ENCODE assay signal across 8 cellular contexts in the genomic region with DNA sequence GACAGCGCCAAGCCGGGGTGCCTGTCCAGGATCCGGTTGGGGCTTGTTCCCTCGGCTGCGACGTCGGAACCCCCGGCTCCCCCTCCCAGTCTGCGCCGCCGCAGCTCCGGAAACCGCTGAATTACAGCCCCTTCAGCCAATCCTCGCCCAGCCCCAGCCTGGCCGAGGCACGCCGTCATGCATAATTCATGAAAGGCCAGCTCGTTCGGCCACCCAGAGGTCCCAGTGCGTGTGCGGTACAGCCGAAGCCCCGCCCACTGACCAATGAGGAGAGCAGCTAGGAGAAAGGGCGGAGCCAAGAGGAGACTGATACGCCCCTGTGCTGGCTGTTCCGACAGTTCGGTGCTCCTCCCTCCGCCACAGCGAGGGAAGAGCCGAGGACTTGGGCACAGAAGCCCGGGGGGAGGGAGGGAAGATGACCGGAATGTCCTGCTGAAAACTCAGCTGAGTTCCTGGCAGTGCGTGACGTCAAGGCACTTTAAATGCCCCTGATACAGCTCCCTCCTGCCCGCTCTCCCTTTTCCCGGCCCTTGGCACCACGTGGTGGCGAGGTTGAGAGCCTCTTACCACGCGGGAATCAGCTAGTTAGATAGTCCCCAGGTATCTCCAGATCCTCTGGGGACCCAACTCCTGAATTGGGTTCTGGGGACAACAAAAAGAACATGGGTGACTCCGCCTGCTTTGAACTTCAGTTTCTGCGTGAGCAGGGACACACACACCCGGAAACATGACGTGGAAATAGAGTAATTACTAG. TPM values are rescaled to one million over a fixed set of nuclear protein-coding genes. Genes with fewer than 3 reads are reported as not detected.
DNase-seq lines count a peak whose midpoint lies in the region; ATAC-seq and TF ChIP-seq lines count a peak whose summit lies in the region.

STAT3 (minus strand) TSS at position 62 of the 754 bp plus-strand sequence. CDS start 39,926 bp downstream, outside the sequence.

- H3F3A ChIP-seq in SK-N-SH (replicated peaks; ENCODE audit: insufficient read depth) = peaks cover 4% of the 10 kb centered on the region

- TF ChIP-seq POLR2A in NB4 (IDR thresholded peaks at IDR 0.05; ENCODE audit: extremely low read depth, insufficient read length) (peak; percentile 31), gastroesophageal sphincter (IDR thresholded peaks at IDR 0.05) (peak; percentile 93 to 95)

- DNase-seq in GM04503 (ENCODE audit: low read depth) = peak; percentile 99
- peak; percentile 100 for DNase-seq in HFFc6
- peak; percentile 99 for DNase-seq in NB4 (ENCODE audit: low read depth)
- DNase-seq in SK-N-SH = peak; percentile 97
- peak; percentile 100 for DNase-seq in activated naive CD4-positive, alpha-beta T cell treated with anti-CD3 and anti-CD28 coated beads, Interleukin-2, amount 50 U/mL, for 16 hours
- peak; percentile 94 to 100 (median 100) for DNase-seq in substantia nigra (lab: John Stamatoyannopoulos, UW)

- CTCF ChIA-PET in SK-N-SH (lab: Yijun Ruan, JAX) = interaction anchor here (0.9 to 2.8 kb wide), 9 partner anchors 10 to 166 kb away, joined by 3 to 16 read pairs (median 8); no protein-coding TSS in a partner anchor

- H3K9ac ChIP-seq in SK-N-SH = peak within 1 kb of the TSS; percentile 97

- H3K4me3 ChIP-seq in NB4 (ENCODE audit: low read depth, low read length) = peak within 1 kb of the TSS; percentile 88
- peak within 1 kb of the TSS; percentile 80 to 93 for H3K4me3 ChIP-seq in SK-N-SH (ENCODE audit: low read depth in 2 of 2, low read length in 1 of 2)
- H3K4me3 ChIP-seq in gastroesophageal sphincter = peak within 1 kb of the TSS; percentile 77 to 85
- H3K4me3 ChIP-seq in neutrophil (ENCODE audit: low read depth in 1 of 2, low read length in 1 of 2) = peak within 1 kb of the TSS; percentile 88 to 99

- H3K4me1 ChIP-seq in SK-N-SH (ENCODE audit: control insufficient read depth in 1 of 2, insufficient read depth in 2 of 2, low read depth in 1 of 2, low read length in 1 of 2) = peaks cover 0 to 12% of the 10 kb centered on the region in 2 experiments; a peak in 2 of 4 replicates
- H3K4me1 ChIP-seq in gastroesophageal sphincter = peaks cover 0 to 49% (median 14%) of the 10 kb centered on the region in 3 donors
- H3K4me1 ChIP-seq in neutrophil (ENCODE audit: control insufficient read depth in 1 of 2, insufficient read depth in 1 of 2, low read depth in 1 of 2, low read length in 1 of 2) = peaks cover 62% of the 10 kb centered on the region in 2 experiments

- peak; percentile 7; the same call in 1 of the 2 replicates for TF ChIP-seq CTCF in HFFc6 (IDR thresholded peaks at IDR 0.05)
- TF ChIP-seq CTCF in NB4 (IDR thresholded peaks at IDR 0.05; ENCODE audit: low read depth, low read length) = no peak
- TF ChIP-seq CTCF in SK-N-SH (IDR thresholded peaks at IDR 0.05) = no peak; the same call in 1 of the 2 replicates
- peak in 3 of 4 experiments; percentile 7 to 31 (median 24) for TF ChIP-seq CTCF in gastroesophageal sphincter (IDR thresholded peaks at IDR 0.05)
- peak; percentile 52 for TF ChIP-seq CTCF in neutrophil (IDR thresholded peaks at IDR 0.05)

- H3K9me3 ChIP-seq in SK-N-SH (no peaks in the 10 kb centered on the region), gastroesophageal sphincter (no peaks in the 10 kb centered on the region), neutrophil (no peaks in the 10 kb centered on the region)

- H3K9me3 Mint-ChIP-seq in HFFc6 = no peaks in the 10 kb centered on the region

- H3K27me3 ChIP-seq in SK-N-SH (ENCODE audit: insufficient read depth) = no peaks in the 10 kb centered on the region
- no peaks in the 10 kb centered on the region for H3K27me3 ChIP-seq in gastroesophageal sphincter
- H3K27me3 ChIP-seq in neutrophil = no peaks in the 10 kb centered on the region

- H3K36me3 ChIP-seq in SK-N-SH (replicated peaks in 1 of 2; ENCODE audit: control insufficient read depth in 1 of 2, insufficient read depth in 2 of 2, low read length in 1 of 2) = peaks cover 0 to 6% of the 10 kb centered on the region in 2 experiments
- H3K36me3 ChIP-seq in gastroesophageal sphincter = no peaks in the 10 kb centered on the region
- H3K36me3 ChIP-seq in neutrophil = no peaks in the 10 kb centered on the region

- H3K4me3 Mint-ChIP-seq in HFFc6 = peak within 1 kb of the TSS; percentile 99

- under 1% methylated on average over 42 of the region's 44 CpGs for WGBS in SK-N-SH (ENCODE audit: low lambda C conversion rate)
- 0% methylated on average over 1 to 4 of the region's 44 CpGs for WGBS in gastroesophageal sphincter (ENCODE audit: low coverage in 1 of 2), 2 donors

- H3K36me3 Mint-ChIP-seq in HFFc6 (ENCODE audit: low read depth) = peaks cover 5% of the 10 kb centered on the region

- peak within 1 kb of the TSS; percentile 95 for H3K27ac Mint-ChIP-seq in HFFc6

- peak; percentile 96 for ATAC-seq in gastroesophageal sphincter

- peak within 1 kb of the TSS; percentile 86 for H3K4me2 ChIP-seq in SK-N-SH

- no peaks in the 10 kb centered on the region for H3K9me2 ChIP-seq in SK-N-SH

- peaks cover 35% of the 10 kb centered on the region for H4K20me1 ChIP-seq in SK-N-SH (ENCODE audit: insufficient read depth)

- POLR2A ChIA-PET in SK-N-SH (lab: Yijun Ruan, JAX) = interaction anchor here (0.7 to 1.2 kb wide), 4 partner anchors 11 to 973 kb away, joined by 3 to 5 read pairs (median 4); no protein-coding TSS in a partner anchor

- peak; percentile 100 for TF ChIP-seq EP300 in SK-N-SH (IDR thresholded peaks at IDR 0.05; ENCODE audit: borderline replicate concordance in 1 of 2, low read depth in 1 of 2, low read length in 1 of 2)
- peak; percentile 89 for TF ChIP-seq EP300 in gastroesophageal sphincter (IDR thresholded peaks at IDR 0.05)

- H3K79me2 ChIP-seq in SK-N-SH (ENCODE audit: insufficient read depth) = peaks cover 51% of the 10 kb centered on the region

- peaks cover 27% of the 10 kb centered on the region for H3K4me1 Mint-ChIP-seq in HFFc6 (ENCODE audit: low read depth)

- peak within 1 kb of the TSS; percentile 88 for H2AFZ ChIP-seq in SK-N-SH (ENCODE audit: low read depth)

- H3K27me3 Mint-ChIP-seq in HFFc6 (ENCODE audit: insufficient read depth) = peaks cover 3% of the 10 kb centered on the region

- TF ChIP-seq RAD21 in SK-N-SH (IDR thresholded peaks at IDR 0.05; ENCODE audit: low read length) = no peak

- peak within 1 kb of the TSS; percentile 87 to 94 for H3K27ac ChIP-seq in SK-N-SH (ENCODE audit: low read depth in 2 of 2, low read length in 1 of 2)
- H3K27ac ChIP-seq in gastroesophageal sphincter = peak within 1 kb of the TSS; percentile 94 to 100 (median 100)
- H3K27ac ChIP-seq in neutrophil = peak within 1 kb of the TSS; percentile 98
- peak within 1 kb of the TSS; percentile 99 for H3K27ac ChIP-seq in substantia nigra (ENCODE audit: low read depth, low read length, poor library complexity, severe bottlenecking)

TF ChIP-seq in SK-N-SH, 30 proteins besides CTCF, POLR2A, EP300 and RAD21 (continues in another document):
- TF ChIP-seq MXI1 (IDR thresholded peaks at IDR 0.05; ENCODE audit: low read depth, low read length) = peak; percentile 99
- no peak; the same call in 1 of the 2 replicates for TF ChIP-seq MEF2A (IDR thresholded peaks at IDR 0.05; ENCODE audit: borderline replicate concordance, low read depth)
- no peak for TF ChIP-seq GATA2 (CRISPR knock-in tag; IDR thresholded peaks at IDR 0.05)
- TF ChIP-seq SMC3 (IDR thresholded peaks at IDR 0.05; ENCODE audit: low read depth, low read length) = no peak; the same call in 1 of the 2 replicates
- peak; percentile 85 for TF ChIP-seq RFX5 (IDR thresholded peaks at IDR 0.05; ENCODE audit: low read length)
- peak; percentile 48 for TF ChIP-seq GABPA (IDR thresholded peaks at IDR 0.05; ENCODE audit: low read depth)
- TF ChIP-seq, protein P1, sequence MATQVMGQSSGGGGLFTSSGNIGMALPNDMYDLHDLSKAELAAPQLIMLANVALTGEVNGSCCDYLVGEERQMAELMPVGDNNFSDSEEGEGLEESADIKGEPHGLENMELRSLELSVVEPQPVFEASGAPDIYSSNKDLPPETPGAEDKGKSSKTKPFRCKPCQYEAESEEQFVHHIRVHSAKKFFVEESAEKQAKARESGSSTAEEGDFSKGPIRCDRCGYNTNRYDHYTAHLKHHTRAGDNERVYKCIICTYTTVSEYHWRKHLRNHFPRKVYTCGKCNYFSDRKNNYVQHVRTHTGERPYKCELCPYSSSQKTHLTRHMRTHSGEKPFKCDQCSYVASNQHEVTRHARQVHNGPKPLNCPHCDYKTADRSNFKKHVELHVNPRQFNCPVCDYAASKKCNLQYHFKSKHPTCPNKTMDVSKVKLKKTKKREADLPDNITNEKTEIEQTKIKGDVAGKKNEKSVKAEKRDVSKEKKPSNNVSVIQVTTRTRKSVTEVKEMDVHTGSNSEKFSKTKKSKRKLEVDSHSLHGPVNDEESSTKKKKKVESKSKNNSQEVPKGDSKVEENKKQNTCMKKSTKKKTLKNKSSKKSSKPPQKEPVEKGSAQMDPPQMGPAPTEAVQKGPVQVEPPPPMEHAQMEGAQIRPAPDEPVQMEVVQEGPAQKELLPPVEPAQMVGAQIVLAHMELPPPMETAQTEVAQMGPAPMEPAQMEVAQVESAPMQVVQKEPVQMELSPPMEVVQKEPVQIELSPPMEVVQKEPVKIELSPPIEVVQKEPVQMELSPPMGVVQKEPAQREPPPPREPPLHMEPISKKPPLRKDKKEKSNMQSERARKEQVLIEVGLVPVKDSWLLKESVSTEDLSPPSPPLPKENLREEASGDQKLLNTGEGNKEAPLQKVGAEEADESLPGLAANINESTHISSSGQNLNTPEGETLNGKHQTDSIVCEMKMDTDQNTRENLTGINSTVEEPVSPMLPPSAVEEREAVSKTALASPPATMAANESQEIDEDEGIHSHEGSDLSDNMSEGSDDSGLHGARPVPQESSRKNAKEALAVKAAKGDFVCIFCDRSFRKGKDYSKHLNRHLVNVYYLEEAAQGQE (IDR thresholded peaks at IDR 0.05; ENCODE audit: low read depth, low read length) = peak; percentile 61; the same call in 1 of the 2 replicates
- TF ChIP-seq JUND (IDR thresholded peaks at IDR 0.05) = peak; percentile 97
- TF ChIP-seq ELF1 (IDR thresholded peaks at IDR 0.05) = peak; percentile 63
- no peak for TF ChIP-seq FOSL2 (IDR thresholded peaks at IDR 0.05; ENCODE audit: borderline replicate concordance, low read depth)

RNA-seq across cellular contexts. Expression of gene STAT3, which starts in this region (rescaled TPM):
- 10 to 100 TPM; 65.3 to 74.5 (median 68.8) TPM for total RNA-seq in HFFc6 (2021; fragmentation: NEBNext Ultra II Directional; extraction: Animal tissue kit (Norgen Biotek cat#: 25700))
- 35.7 and 38.7 TPM in 2 replicates for polyA plus RNA-seq in SK-N-SH (2012; rRNA removed)
- polyA plus RNA-seq in SK-N-SH (2012; cell fraction: cytosol; rRNA removed) = 25.5 and 29.1 TPM in 2 replicates
- polyA plus RNA-seq in SK-N-SH (2012; cell fraction: nucleus; rRNA removed) = 90.7 and 99.3 TPM in 2 replicates
- total RNA-seq in gastroesophageal sphincter = 100 to 1,000 TPM; 146 to 253 (median 205) TPM

Comparison
In these comparisons a context has a peak if more than half of its experiments do, and no peak if none do; other contexts are left out.
1. Peak in every context shown above with its lines: DNase-seq, ATAC-seq, H3K4me3 ChIP-seq and H3K27ac ChIP-seq.
2. CTCF ChIP-seq: peak in HFFc6 (single experiment), gastroesophageal sphincter (3 of 4) and neutrophil (single experiment); none in NB4 (single experiment) and SK-N-SH (single experiment).